Comparison of ENCODE assay signal across 1 cellular context in genomic region chr10:5559642-5560141, GRCh38.
TF ChIP-seq lines count a peak whose summit lies in the region.

No MANE protein-coding gene starts in this region.

TF ChIP-seq in GM23338, 12 proteins besides CTCF, POLR2A, EP300 and RAD21 (continued from another document):
- TF ChIP-seq STAT1 (IDR thresholded peaks at IDR 0.05; ENCODE audit: unreplicated experiment) (no peak), NANOG (IDR thresholded peaks at IDR 0.05; ENCODE audit: borderline replicate concordance) (no peak), POLR2AphosphoS5 (IDR thresholded peaks at IDR 0.05; ENCODE audit: low read depth) (no peak), JUNB (IDR thresholded peaks at IDR 0.05; ENCODE audit: unreplicated experiment) (no peak), EZH2phosphoT487 (IDR thresholded peaks at IDR 0.05; ENCODE audit: unreplicated experiment) (no peak)
TF ChIP-seq in GM23338: peak in this region for 0.
